Comparison of ENCODE assay signal across 21 cellular contexts in genomic region chr13:23628250-23628649, GRCh38. TPM values are rescaled to one million over a fixed set of nuclear protein-coding genes. Genes with fewer than 3 reads are reported as not detected.
"Had no signal": no experiment of that assay in that cellular context is flagged by ENCODE, and none has a peak within 500 bp of the region (broad histone marks: within the 10 kb centered on the region; RNA-seq: fewer than 3 reads in every experiment).

No MANE protein-coding gene starts in this region.

- H3K4me3 Mint-ChIP-seq: activated B cell treated with CpG ODN at 0.5 μM for 24 hours; activated CD8-positive, alpha-beta T cell treated with anti-CD3 and anti-CD28 coated beads, Interleukin-2, amount 10 ng/mL, durations not matched to agents 7 days and 5 days; naive thymus-derived CD4-positive, alpha-beta T cell; T-helper 17 cell had no signal

- H3K4me1 ChIP-seq: foreskin keratinocyte, transverse colon had no signal

- ATAC-seq: activated CD8-positive, alpha-beta T cell treated with anti-CD3 and anti-CD28 coated beads, Interleukin-2, amount 10 ng/mL, durations not matched to agents 7 days and 5 days; activated naive CD4-positive, alpha-beta T cell treated with anti-CD3 and anti-CD28 coated beads, Interleukin-2, amount 50 U/mL, for 72 hours; foreskin keratinocyte; mucosa of descending colon; naive thymus-derived CD4-positive, alpha-beta T cell; T-helper 17 cell had no signal

- H3K4me1 Mint-ChIP-seq: activated B cell treated with CpG ODN at 0.5 μM for 24 hours, T-helper 17 cell had no signal

- H3K27me3 ChIP-seq: foreskin keratinocyte, transverse colon had no signal

- H3K9me3 Mint-ChIP-seq: activated B cell treated with CpG ODN at 0.5 μM for 24 hours; activated naive CD4-positive, alpha-beta T cell treated with anti-CD3 and anti-CD28 coated beads, Interleukin-2, amount 50 U/mL, for 72 hours; naive thymus-derived CD4-positive, alpha-beta T cell had no signal

- H3K36me3 Mint-ChIP-seq: activated naive CD4-positive, alpha-beta T cell treated with anti-CD3 and anti-CD28 coated beads, Interleukin-2, amount 50 U/mL, for 72 hours; naive thymus-derived CD4-positive, alpha-beta T cell had no signal

- DNase-seq: activated B cell treated with CpG ODN at 0.5 μM for 24 hours; activated CD4-positive, alpha-beta T cell treated with anti-CD3 and anti-CD28 coated beads for 48 hours; activated CD8-positive, alpha-beta memory T cell treated with anti-CD3 and anti-CD28 coated beads, Interleukin-2, amount 50 U/mL, for 4 hours; activated CD8-positive, alpha-beta T cell treated with anti-CD3 and anti-CD28 coated beads, Interleukin-2, amount 10 ng/mL, durations not matched to agents 7 days and 5 days; activated gamma-delta T cell; activated T-cell treated with anti-CD3 and anti-CD28 coated beads, Interleukin-2, amount 50 U/mL, for 48 hours; amniotic stem cell; cortex of kidney; effector CD8-positive, alpha-beta T cell; foreskin keratinocyte; mucosa of descending colon; naive thymus-derived CD4-positive, alpha-beta T cell; nucleus accumbens; right cardiac atrium; small intestine; stimulated activated CD4-positive, alpha-beta T cell treated with anti-CD3 and anti-CD28 coated beads, Interleukin-4, amount 100 ng/mL, for 24 hours; stimulated activated naive CD4-positive, alpha-beta T cell; substantia nigra; T-helper 17 cell; transverse colon had no signal

- H3K27ac Mint-ChIP-seq: activated B cell treated with CpG ODN at 0.5 μM for 24 hours; activated CD8-positive, alpha-beta T cell treated with anti-CD3 and anti-CD28 coated beads, Interleukin-2, amount 10 ng/mL, durations not matched to agents 7 days and 5 days; activated naive CD4-positive, alpha-beta T cell treated with anti-CD3 and anti-CD28 coated beads, Interleukin-2, amount 50 U/mL, for 72 hours; naive thymus-derived CD4-positive, alpha-beta T cell; T-helper 17 cell had no signal

- H3K27ac ChIP-seq: foreskin keratinocyte, transverse colon had no signal

- H3K36me3 ChIP-seq: transverse colon had no signal

- H3K4me3 ChIP-seq: mucosa of descending colon, transverse colon had no signal

RNA-seq across cellular contexts. Expression of gene TNFRSF19, which starts 58.0 kb away (rescaled TPM):
- total RNA-seq: activated B cell treated with CpG ODN at 0.5 μM for 24 hours; activated naive CD4-positive, alpha-beta T cell treated with anti-CD3 and anti-CD28 coated beads, Interleukin-2, amount 50 U/mL, for 72 hours had no signal
- polyA plus RNA-seq: naive thymus-derived CD4-positive, alpha-beta T cell had no signal
